Comparison of ENCODE assay signal across 15 cellular contexts in the genomic region with DNA sequence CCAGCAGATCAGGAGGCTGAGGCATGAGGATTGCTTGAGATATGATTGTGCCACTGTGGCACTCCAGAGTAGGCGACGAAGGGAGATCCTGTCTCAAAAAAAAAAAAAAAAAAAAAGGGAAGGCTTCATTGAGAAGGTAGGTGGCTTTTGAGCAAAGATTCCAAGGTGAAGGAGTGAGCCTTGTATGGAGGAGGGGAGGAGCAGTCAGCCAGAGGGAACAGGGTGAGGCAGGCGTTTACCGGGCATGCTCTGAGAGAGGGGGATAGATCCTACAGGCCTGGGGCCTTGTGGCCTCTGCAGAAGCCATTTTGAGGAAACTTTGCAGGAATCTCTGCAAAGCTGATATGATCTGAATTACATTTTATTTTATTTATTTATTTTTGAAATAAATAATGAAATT. TPM values are rescaled to one million over a fixed set of nuclear protein-coding genes. Genes with fewer than 3 reads are reported as not detected.
"Had no signal": no experiment of that assay in that cellular context is flagged by ENCODE, and none has a peak within 500 bp of the region (broad histone marks: within the 10 kb centered on the region; RNA-seq: fewer than 3 reads in every experiment).

No MANE protein-coding gene starts in this region.

- DNase-seq: activated effector memory CD4-positive, alpha-beta T cell treated with Interleukin-2 at 50 U/mL for 16 hours; adrenal gland; effector CD8-positive, alpha-beta T cell; gastrocnemius medialis; heart right ventricle; kidney; left ventricle myocardium superior; right cardiac atrium; SHP77 treated with DMSO at 0.1 percent for 48 hours; T-helper 9 cell had no signal

- H3K36me3 ChIP-seq: adrenal gland, gastrocnemius medialis, heart right ventricle, neutrophil, tibial nerve had no signal

- H3K9me3 ChIP-seq: adrenal gland, gastrocnemius medialis, heart right ventricle, neutrophil, tibial nerve had no signal

- H3K4me1 ChIP-seq: adrenal gland had no signal

- H3K4me2 ChIP-seq: smooth muscle cell had no signal

- H3K4me3 ChIP-seq: adrenal gland, coronary artery, gastrocnemius medialis, heart right ventricle, smooth muscle cell, tibial nerve had no signal

- H3K27me3 ChIP-seq: adrenal gland, gastrocnemius medialis, heart right ventricle, neutrophil, tibial nerve had no signal

- H3K27ac ChIP-seq: adrenal gland, coronary artery, epithelial cell of prostate, gastrocnemius medialis, heart right ventricle, neutrophil, tibial nerve had no signal

- ATAC-seq: gastrocnemius medialis, heart right ventricle, left ventricle myocardium superior had no signal

RNA-seq across cellular contexts. Expression of gene LCK, which starts 35.7 kb away (rescaled TPM):
- polyA plus RNA-seq: smooth muscle cell had no signal

RNA-seq across cellular contexts. Expression of gene FAM167B, which starts 39.7 kb away (rescaled TPM):
- total RNA-seq: smooth muscle cell had no signal
- polyA plus RNA-seq: smooth muscle cell had no signal
